ENCODE assay signal across 8 cellular contexts in the genomic region with DNA sequence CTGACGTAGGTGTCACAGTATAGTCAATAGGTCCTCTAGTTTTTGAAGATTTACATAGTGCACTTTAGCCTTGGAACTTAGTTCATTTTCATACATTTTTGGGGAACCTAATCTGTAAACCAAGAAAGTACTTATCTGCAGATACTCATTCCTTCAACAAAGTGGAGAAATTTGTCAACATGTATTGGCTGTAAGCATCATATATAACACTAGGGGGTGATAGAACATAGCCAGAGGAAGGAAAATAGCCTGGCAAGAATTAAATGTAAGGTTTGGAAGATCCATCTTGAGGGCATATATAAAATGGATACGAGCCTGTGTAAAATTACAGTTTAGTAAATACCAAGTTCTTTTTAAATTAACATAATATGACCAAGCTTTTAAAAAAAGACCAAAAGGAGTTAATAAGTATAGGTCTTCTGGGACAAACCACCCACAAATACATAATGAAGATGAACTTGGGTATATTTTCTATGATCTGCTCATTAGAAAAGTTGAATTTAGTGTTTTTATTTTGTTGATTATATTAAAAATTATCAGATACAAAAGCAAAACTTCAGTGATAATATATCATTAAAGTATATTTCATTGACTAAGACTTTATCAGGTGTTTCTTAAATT. TPM values are rescaled to one million over a fixed set of nuclear protein-coding genes. Genes with fewer than 3 reads are reported as not detected.
DNase-seq lines count a peak whose midpoint lies in the region; ATAC-seq and TF ChIP-seq lines count a peak whose summit lies in the region.

No MANE protein-coding gene starts in this region.

- TF ChIP-seq CTCF in DOHH2 (IDR thresholded peaks at IDR 0.05; ENCODE audit: low read depth, low read length, poor library complexity, severe bottlenecking), result peak; percentile 77
- TF ChIP-seq CTCF in RWPE2 (IDR thresholded peaks at IDR 0.05; ENCODE audit: poor library complexity, severe bottlenecking), result peak; percentile 94
- peak; percentile 32 to 67 (median 53) for TF ChIP-seq CTCF in gastrocnemius medialis (IDR thresholded peaks at IDR 0.05 in 4 of 5, conservative IDR thresholded peaks at IDR 0.05 in 1 of 5)

- 0 out of 3 replicates have a peak, but pooled peaks have one; percentile 41 for ATAC-seq in RWPE2 (ENCODE audit: low read depth)
- ATAC-seq in gastrocnemius medialis, result no peak
- no peak for ATAC-seq in GM19035 (IDR thresholded peaks at IDR 0.05; ENCODE audit: unreplicated experiment)
- ATAC-seq in GM21529 (IDR thresholded peaks at IDR 0.05; ENCODE audit: unreplicated experiment), result no peak
- no peak for ATAC-seq in GM21737 (IDR thresholded peaks at IDR 0.05; ENCODE audit: unreplicated experiment)

- peaks cover 4% of the 10 kb centered on the region; the same call in 1 of the 2 replicates for H3F3A ChIP-seq in DOHH2 (ENCODE audit: control insufficient read depth, insufficient read depth)

- no peak for TF ChIP-seq POLR2A in gastrocnemius medialis (IDR thresholded peaks at IDR 0.05)

- no peak overlapping the region for H3K4me2 ChIP-seq in DOHH2 (ENCODE audit: low read length)

- peaks cover 8% of the 10 kb centered on the region for H3K4me1 ChIP-seq in DOHH2 (ENCODE audit: control insufficient read depth, low read length)
- no peaks in the 10 kb centered on the region for H3K4me1 ChIP-seq in RWPE2 (ENCODE audit: insufficient read depth, poor library complexity, severe bottlenecking)
- H3K4me1 ChIP-seq in gastrocnemius medialis, result peaks cover 0 to 4% of the 10 kb centered on the region in 2 donors

- H3K9me2 ChIP-seq in DOHH2 (replicated peaks; ENCODE audit: control insufficient read depth, low read length), result no peaks in the 10 kb centered on the region

- DNase-seq in LoVo (ENCODE audit: low spot score) (peak; percentile 15), RWPE2 (ENCODE audit: low spot score) (no peak), fibroblast of peridontal ligament (ENCODE audit: extremely low read depth) (peak; percentile 80), gastrocnemius medialis (no peak)

- no peaks in the 10 kb centered on the region for H3K9me3 ChIP-seq in DOHH2 (ENCODE audit: control insufficient read depth, insufficient read depth, low read length)
- no peaks in the 10 kb centered on the region for H3K9me3 ChIP-seq in RWPE2 (ENCODE audit: severe bottlenecking)
- H3K9me3 ChIP-seq in gastrocnemius medialis, result no peaks in the 10 kb centered on the region

- H3K79me2 ChIP-seq in DOHH2 (ENCODE audit: control insufficient read depth, low read length), result no peaks in the 10 kb centered on the region

- H3K4me3 ChIP-seq in DOHH2 (ENCODE audit: low read length), result no peak overlapping the region
- no peak overlapping the region for H3K4me3 ChIP-seq in RWPE2 (ENCODE audit: severe bottlenecking)
- H3K4me3 ChIP-seq in gastrocnemius medialis, result no peak overlapping the region

- no peaks in the 10 kb centered on the region for H3K27me3 ChIP-seq in DOHH2 (ENCODE audit: control insufficient read depth, low read length)
- H3K27me3 ChIP-seq in RWPE2 (ENCODE audit: insufficient read depth, poor library complexity, severe bottlenecking), result no peaks in the 10 kb centered on the region
- no peaks in the 10 kb centered on the region for H3K27me3 ChIP-seq in gastrocnemius medialis

- intact Hi-C loops in gastrocnemius medialis (cut with DNase I; ENCODE audit: low total_unique reads), result no loop called here

- peaks cover 4% of the 10 kb centered on the region for H3K36me3 ChIP-seq in DOHH2 (ENCODE audit: control insufficient read depth, low read length)
- H3K36me3 ChIP-seq in RWPE2 (ENCODE audit: low read depth), result peaks cover 22% of the 10 kb centered on the region
- H3K36me3 ChIP-seq in gastrocnemius medialis, result no peaks in the 10 kb centered on the region

- in situ Hi-C loops in gastrocnemius medialis (cut with MboI; ENCODE audit: low sequenced_read_pairs in 4 of 4), result loop anchor here (5.0 to 25.0 kb wide), 5 partner anchors 150 to 1220 kb away; no protein-coding TSS in a partner anchor

- no peak overlapping the region for H3K27ac ChIP-seq in DOHH2 (ENCODE audit: low read depth, low read length)
- no peak overlapping the region for H3K27ac ChIP-seq in RWPE2 (ENCODE audit: poor library complexity, severe bottlenecking)
- H3K27ac ChIP-seq in gastrocnemius medialis, result no peak overlapping the region

- H4K20me1 ChIP-seq in DOHH2 (ENCODE audit: control insufficient read depth, insufficient read depth, low read depth, low read length), result no peaks in the 10 kb centered on the region

RNA-seq across cellular contexts. Expression of a gene that starts 18.2 kb away (rescaled TPM):
- 1,000 to 10,000 TPM; 1,065 to 1,506 (median 1,390) TPM for total RNA-seq in gastrocnemius medialis

Comparison
In these comparisons a context has a peak if more than half of its experiments do, and no peak if none do; other contexts are left out.
1. DNase-seq: peak in LoVo (single experiment) and fibroblast of peridontal ligament (single experiment); none in RWPE2 (single experiment) and gastrocnemius medialis (0 of 2).
2. Peak in every context shown above with its lines, with median percentiles within 50 percentile points of each other: CTCF ChIP-seq.